22 cellular contexts compared by ENCODE assay signal in genomic region chr4:168826620-168827019, GRCh38.
"Had no signal": no experiment of that assay in that cellular context is flagged by ENCODE, and none has a peak within 500 bp of the region (broad histone marks: within the 10 kb centered on the region; RNA-seq: fewer than 3 reads in every experiment).

No MANE protein-coding gene starts in this region.

- H3K4me3 Mint-ChIP-seq: central memory CD8-positive, alpha-beta T cell; effector memory CD8-positive, alpha-beta T cell; memory B cell; naive B cell; nephron; stimulated activated effector memory CD8-positive, alpha-beta T cell treated with anti-CD3 and anti-CD28 coated beads, Interleukin-12 subunit alpha, Interleukin-12 subunit beta, amount 100 ng/mL, for 72 hours had no signal

- H3K27me3 ChIP-seq: esophagus muscularis mucosa, gastrocnemius medialis, ovary, tibial artery, upper lobe of right lung had no signal

- DNase-seq: effector memory CD8-positive, alpha-beta T cell; gastrocnemius medialis; glutamatergic neuron; islet precursor cell; lower lobe of right lung; midbrain; naive B cell; ovary; right cardiac atrium; stimulated activated CD4-positive, alpha-beta T cell treated with anti-CD3 and anti-CD28 coated beads, Interleukin-4, amount 100 ng/mL, for 1 hour; stimulated activated CD8-positive, alpha-beta memory T cell treated with anti-CD3 and anti-CD28 coated beads, Interleukin-4, amount 100 ng/mL, for 48 hours; stimulated activated naive CD8-positive, alpha-beta T cell treated with anti-CD3 and anti-CD28 coated beads, Interleukin-15, Interleukin-2, amounts not matched to agents 100 U/mL and 50 U/mL, for 24 hours; tibial artery; upper lobe of right lung had no signal

- H3K4me1 ChIP-seq: upper lobe of right lung had no signal

- H3K27ac Mint-ChIP-seq: effector memory CD8-positive, alpha-beta T cell; memory B cell; naive B cell; stimulated activated effector memory CD8-positive, alpha-beta T cell treated with anti-CD3 and anti-CD28 coated beads, Interleukin-12 subunit alpha, Interleukin-12 subunit beta, amount 100 ng/mL, for 72 hours had no signal

- H3K9me3 Mint-ChIP-seq: central memory CD8-positive, alpha-beta T cell; effector memory CD8-positive, alpha-beta T cell; memory B cell; naive B cell; nephron; stimulated activated effector memory CD8-positive, alpha-beta T cell treated with anti-CD3 and anti-CD28 coated beads, Interleukin-12 subunit alpha, Interleukin-12 subunit beta, amount 100 ng/mL, for 72 hours had no signal

- H3K36me3 Mint-ChIP-seq: memory B cell; stimulated activated effector memory CD8-positive, alpha-beta T cell treated with anti-CD3 and anti-CD28 coated beads, Interleukin-12 subunit alpha, Interleukin-12 subunit beta, amount 100 ng/mL, for 72 hours had no signal

- ATAC-seq: effector memory CD8-positive, alpha-beta T cell; gastrocnemius medialis; left lobe of liver; lower lobe of right lung; right cardiac atrium; stimulated activated effector memory CD8-positive, alpha-beta T cell treated with anti-CD3 and anti-CD28 coated beads, Interleukin-12 subunit alpha, Interleukin-12 subunit beta, amount 100 ng/mL, for 72 hours; stimulated activated naive CD8-positive, alpha-beta T cell treated with anti-CD3 and anti-CD28 coated beads, Interleukin-15, Interleukin-2, amounts not matched to agents 100 U/mL and 50 U/mL, for 24 hours; upper lobe of right lung had no signal

- H3K4me3 ChIP-seq: esophagus muscularis mucosa, gastrocnemius medialis, lower lobe of right lung, ovary, tibial artery, upper lobe of right lung had no signal

- H3K36me3 ChIP-seq: esophagus muscularis mucosa, gastrocnemius medialis, lower lobe of right lung, neutrophil, ovary, tibial artery, upper lobe of right lung had no signal

- H3K9me3 ChIP-seq: esophagus muscularis mucosa, gastrocnemius medialis, lower lobe of right lung, neutrophil, ovary, tibial artery, upper lobe of right lung had no signal

- H3K27ac ChIP-seq: epithelial cell of prostate, esophagus muscularis mucosa, gastrocnemius medialis, lower lobe of right lung, neutrophil, ovary, tibial artery, upper lobe of right lung had no signal
